2 cellular contexts compared by ENCODE assay signal in the genomic region with DNA sequence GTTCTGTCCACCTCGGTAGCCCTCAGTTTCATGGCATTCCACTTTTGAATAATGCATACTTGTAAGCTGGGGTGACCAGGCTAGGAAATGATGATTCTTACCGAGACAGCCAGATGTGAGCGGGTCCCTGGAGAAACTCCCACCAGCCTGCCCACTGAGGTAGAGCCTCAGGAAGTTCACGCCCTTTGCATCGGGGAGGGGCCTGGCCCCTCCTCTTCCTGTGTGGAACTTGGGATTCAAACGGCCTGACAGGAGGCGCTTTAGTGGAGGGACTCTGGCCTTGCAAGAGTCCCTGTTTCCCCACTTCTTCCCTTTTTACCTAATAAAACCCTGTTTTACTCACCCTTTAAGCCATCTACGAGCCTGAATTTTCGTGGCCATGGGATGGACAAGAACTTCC.
TF ChIP-seq lines count a peak whose summit lies in the region.

No MANE protein-coding gene starts in this region.

TF ChIP-seq in GM23338, 12 proteins besides CTCF, POLR2A, EP300 and RAD21:
- TF ChIP-seq, protein P1, sequence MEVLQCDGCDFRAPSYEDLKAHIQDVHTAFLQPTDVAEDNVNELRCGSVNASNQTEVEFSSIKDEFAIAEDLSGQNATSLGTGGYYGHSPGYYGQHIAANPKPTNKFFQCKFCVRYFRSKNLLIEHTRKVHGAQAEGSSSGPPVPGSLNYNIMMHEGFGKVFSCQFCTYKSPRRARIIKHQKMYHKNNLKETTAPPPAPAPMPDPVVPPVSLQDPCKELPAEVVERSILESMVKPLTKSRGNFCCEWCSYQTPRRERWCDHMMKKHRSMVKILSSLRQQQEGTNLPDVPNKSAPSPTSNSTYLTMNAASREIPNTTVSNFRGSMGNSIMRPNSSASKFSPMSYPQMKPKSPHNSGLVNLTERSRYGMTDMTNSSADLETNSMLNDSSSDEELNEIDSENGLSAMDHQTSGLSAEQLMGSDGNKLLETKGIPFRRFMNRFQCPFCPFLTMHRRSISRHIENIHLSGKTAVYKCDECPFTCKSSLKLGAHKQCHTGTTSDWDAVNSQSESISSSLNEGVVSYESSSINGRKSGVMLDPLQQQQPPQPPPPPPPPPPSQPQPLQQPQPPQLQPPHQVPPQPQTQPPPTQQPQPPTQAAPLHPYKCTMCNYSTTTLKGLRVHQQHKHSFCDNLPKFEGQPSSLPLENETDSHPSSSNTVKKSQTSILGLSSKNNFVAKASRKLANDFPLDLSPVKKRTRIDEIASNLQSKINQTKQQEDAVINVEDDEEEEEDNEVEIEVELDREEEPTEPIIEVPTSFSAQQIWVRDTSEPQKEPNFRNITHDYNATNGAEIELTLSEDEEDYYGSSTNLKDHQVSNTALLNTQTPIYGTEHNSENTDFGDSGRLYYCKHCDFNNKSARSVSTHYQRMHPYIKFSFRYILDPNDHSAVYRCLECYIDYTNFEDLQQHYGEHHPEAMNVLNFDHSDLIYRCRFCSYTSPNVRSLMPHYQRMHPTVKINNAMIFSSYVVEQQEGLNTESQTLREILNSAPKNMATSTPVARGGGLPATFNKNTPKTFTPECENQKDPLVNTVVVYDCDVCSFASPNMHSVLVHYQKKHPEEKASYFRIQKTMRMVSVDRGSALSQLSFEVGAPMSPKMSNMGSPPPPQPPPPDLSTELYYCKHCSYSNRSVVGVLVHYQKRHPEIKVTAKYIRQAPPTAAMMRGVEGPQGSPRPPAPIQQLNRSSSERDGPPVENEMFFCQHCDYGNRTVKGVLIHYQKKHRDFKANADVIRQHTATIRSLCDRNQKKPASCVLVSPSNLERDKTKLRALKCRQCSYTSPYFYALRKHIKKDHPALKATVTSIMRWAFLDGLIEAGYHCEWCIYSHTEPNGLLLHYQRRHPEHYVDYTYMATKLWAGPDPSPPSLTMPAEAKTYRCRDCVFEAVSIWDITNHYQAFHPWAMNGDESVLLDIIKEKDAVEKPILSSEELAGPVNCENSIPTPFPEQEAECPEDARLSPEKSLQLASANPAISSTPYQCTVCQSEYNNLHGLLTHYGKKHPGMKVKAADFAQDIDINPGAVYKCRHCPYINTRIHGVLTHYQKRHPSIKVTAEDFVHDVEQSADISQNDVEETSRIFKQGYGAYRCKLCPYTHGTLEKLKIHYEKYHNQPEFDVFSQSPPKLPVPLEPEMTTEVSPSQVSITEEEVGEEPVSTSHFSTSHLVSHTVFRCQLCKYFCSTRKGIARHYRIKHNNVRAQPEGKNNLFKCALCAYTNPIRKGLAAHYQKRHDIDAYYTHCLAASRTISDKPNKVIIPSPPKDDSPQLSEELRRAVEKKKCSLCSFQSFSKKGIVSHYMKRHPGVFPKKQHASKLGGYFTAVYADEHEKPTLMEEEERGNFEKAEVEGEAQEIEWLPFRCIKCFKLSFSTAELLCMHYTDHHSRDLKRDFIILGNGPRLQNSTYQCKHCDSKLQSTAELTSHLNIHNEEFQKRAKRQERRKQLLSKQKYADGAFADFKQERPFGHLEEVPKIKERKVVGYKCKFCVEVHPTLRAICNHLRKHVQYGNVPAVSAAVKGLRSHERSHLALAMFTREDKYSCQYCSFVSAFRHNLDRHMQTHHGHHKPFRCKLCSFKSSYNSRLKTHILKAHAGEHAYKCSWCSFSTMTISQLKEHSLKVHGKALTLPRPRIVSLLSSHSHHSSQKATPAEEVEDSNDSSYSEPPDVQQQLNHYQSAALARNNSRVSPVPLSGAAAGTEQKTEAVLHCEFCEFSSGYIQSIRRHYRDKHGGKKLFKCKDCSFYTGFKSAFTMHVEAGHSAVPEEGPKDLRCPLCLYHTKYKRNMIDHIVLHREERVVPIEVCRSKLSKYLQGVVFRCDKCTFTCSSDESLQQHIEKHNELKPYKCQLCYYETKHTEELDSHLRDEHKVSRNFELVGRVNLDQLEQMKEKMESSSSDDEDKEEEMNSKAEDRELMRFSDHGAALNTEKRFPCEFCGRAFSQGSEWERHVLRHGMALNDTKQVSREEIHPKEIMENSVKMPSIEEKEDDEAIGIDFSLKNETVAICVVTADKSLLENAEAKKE (CRISPR knock-in tag; IDR thresholded peaks at IDR 0.05) = no peak
- TF ChIP-seq CREB1 (CRISPR knock-in tag; IDR thresholded peaks at IDR 0.05; ENCODE audit: low read depth) (no peak), EZH2phosphoT487 (IDR thresholded peaks at IDR 0.05; ENCODE audit: unreplicated experiment) (no peak), ZNF331 (CRISPR knock-in tag; IDR thresholded peaks at IDR 0.05; ENCODE audit: low read depth) (no peak)
- TF ChIP-seq, protein P2, sequence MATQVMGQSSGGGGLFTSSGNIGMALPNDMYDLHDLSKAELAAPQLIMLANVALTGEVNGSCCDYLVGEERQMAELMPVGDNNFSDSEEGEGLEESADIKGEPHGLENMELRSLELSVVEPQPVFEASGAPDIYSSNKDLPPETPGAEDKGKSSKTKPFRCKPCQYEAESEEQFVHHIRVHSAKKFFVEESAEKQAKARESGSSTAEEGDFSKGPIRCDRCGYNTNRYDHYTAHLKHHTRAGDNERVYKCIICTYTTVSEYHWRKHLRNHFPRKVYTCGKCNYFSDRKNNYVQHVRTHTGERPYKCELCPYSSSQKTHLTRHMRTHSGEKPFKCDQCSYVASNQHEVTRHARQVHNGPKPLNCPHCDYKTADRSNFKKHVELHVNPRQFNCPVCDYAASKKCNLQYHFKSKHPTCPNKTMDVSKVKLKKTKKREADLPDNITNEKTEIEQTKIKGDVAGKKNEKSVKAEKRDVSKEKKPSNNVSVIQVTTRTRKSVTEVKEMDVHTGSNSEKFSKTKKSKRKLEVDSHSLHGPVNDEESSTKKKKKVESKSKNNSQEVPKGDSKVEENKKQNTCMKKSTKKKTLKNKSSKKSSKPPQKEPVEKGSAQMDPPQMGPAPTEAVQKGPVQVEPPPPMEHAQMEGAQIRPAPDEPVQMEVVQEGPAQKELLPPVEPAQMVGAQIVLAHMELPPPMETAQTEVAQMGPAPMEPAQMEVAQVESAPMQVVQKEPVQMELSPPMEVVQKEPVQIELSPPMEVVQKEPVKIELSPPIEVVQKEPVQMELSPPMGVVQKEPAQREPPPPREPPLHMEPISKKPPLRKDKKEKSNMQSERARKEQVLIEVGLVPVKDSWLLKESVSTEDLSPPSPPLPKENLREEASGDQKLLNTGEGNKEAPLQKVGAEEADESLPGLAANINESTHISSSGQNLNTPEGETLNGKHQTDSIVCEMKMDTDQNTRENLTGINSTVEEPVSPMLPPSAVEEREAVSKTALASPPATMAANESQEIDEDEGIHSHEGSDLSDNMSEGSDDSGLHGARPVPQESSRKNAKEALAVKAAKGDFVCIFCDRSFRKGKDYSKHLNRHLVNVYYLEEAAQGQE (IDR thresholded peaks at IDR 0.05; ENCODE audit: unreplicated experiment) = no peak
- TF ChIP-seq, protein P3, sequence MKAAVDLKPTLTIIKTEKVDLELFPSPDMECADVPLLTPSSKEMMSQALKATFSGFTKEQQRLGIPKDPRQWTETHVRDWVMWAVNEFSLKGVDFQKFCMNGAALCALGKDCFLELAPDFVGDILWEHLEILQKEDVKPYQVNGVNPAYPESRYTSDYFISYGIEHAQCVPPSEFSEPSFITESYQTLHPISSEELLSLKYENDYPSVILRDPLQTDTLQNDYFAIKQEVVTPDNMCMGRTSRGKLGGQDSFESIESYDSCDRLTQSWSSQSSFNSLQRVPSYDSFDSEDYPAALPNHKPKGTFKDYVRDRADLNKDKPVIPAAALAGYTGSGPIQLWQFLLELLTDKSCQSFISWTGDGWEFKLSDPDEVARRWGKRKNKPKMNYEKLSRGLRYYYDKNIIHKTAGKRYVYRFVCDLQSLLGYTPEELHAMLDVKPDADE (IDR thresholded peaks at IDR 0.05) = no peak

TF ChIP-seq in H1, 55 proteins besides CTCF, POLR2A, EP300 and RAD21:
- TF ChIP-seq GABPA (IDR thresholded peaks at IDR 0.05; ENCODE audit: borderline replicate concordance, insufficient read depth, low read length) = no peak
- no peak for TF ChIP-seq TAF7 (optimal IDR thresholded peaks at IDR 0.05; ENCODE audit: borderline replicate concordance, low read depth, low read length)
- no peak for TF ChIP-seq SRF (IDR thresholded peaks at IDR 0.05; ENCODE audit: low read depth, low read length)
- no peak for TF ChIP-seq BACH1 (IDR thresholded peaks at IDR 0.05; ENCODE audit: low read length)
- TF ChIP-seq JUND (IDR thresholded peaks at IDR 0.05; ENCODE audit: low read length) = no peak
- TF ChIP-seq SIN3A (conservative IDR thresholded peaks at IDR 0.05 in 1 of 2, IDR thresholded peaks at IDR 0.05 in 1 of 2; ENCODE audit: low read depth in 1 of 2, low read length in 2 of 2) = no peak
- no peak for TF ChIP-seq POLR2AphosphoS5 (IDR thresholded peaks at IDR 0.05; ENCODE audit: low read depth, low read length)
- no peak for TF ChIP-seq SAP30 (IDR thresholded peaks at IDR 0.05; ENCODE audit: insufficient read depth, insufficient replicate concordance, low read length)
- TF ChIP-seq SUZ12 (IDR thresholded peaks at IDR 0.05; ENCODE audit: low read length) = no peak
- TF ChIP-seq YY1 (IDR thresholded peaks at IDR 0.05; ENCODE audit: low read depth, low read length) = no peak
- TF ChIP-seq USF2 (IDR thresholded peaks at IDR 0.05; ENCODE audit: low read length) = no peak
- no peak for TF ChIP-seq HDAC6 (IDR thresholded peaks at IDR 0.05; ENCODE audit: low read depth, low read length)
- TF ChIP-seq SIRT6 (IDR thresholded peaks at IDR 0.05; ENCODE audit: low read length) = no peak
- no peak for TF ChIP-seq E2F6 (IDR thresholded peaks at IDR 0.05)
- no peak for TF ChIP-seq SP2 (IDR thresholded peaks at IDR 0.05; ENCODE audit: low read length)
- TF ChIP-seq POU5F1 (IDR thresholded peaks at IDR 0.05; ENCODE audit: low read depth, low read length) = no peak
- no peak for TF ChIP-seq CHD2 (IDR thresholded peaks at IDR 0.05; ENCODE audit: low read length)
- TF ChIP-seq CTBP2 (IDR thresholded peaks at IDR 0.05; ENCODE audit: borderline replicate concordance, insufficient read depth, insufficient read length, low read length) = no peak
